ENCODE assay signal across 1 cellular context in genomic region chr15:26661727-26662126, GRCh38.
TF ChIP-seq lines count a peak whose summit lies in the region.

No MANE protein-coding gene starts in this region.

TF ChIP-seq in endothelial cell of umbilical vein, 7 proteins besides CTCF, POLR2A, EP300 and RAD21:
- TF ChIP-seq MAX (IDR thresholded peaks at IDR 0.05; ENCODE audit: insufficient read depth, insufficient read length) (no peak), JUN (IDR thresholded peaks at IDR 0.05; ENCODE audit: borderline replicate concordance, insufficient read depth, insufficient read length, low read depth) (peak; percentile 2)
